Comparison of ENCODE assay signal across 8 cellular contexts in the genomic region with DNA sequence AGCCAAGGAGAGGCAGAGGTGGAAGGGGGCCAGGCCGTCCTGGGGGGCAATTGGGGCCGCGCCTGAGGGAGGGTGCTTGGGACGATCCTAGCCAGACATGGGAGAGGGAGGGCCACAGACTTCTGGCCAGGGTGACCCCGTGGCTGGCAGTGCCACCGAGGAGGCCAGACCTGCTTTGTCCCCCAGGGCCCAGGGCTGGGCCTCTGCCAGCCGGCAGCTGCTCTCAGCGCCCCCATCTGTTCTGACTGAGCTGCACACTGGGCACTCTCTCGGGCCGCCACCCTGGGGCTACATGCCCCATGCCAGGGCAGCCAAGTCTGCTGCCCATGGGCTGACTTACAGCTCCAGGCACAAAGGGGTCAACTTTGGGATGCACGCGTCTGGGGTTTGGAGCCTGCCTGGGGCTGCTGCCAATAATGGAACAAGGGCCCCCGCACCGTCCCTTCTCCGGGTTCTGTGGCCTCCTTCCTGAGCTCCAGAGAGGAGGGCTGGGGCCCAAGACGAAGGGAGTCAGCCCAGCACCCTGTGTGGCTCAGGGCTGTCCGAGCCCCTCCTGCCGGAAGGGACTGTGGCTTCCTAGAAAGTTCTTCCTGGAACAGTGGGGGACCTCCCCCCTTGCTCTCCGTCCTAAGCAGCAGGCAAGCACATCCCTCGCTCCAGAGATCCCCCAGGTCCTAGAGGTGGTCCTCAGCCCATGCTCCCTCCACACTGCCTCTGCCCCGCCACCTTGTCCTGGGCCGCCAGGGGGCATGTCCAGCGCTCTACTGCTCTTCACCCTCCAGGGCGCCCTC. TPM values are rescaled to one million over a fixed set of nuclear protein-coding genes. Genes with fewer than 3 reads are reported as not detected.
DNase-seq lines count a peak whose midpoint lies in the region; ATAC-seq and TF ChIP-seq lines count a peak whose summit lies in the region.

No MANE protein-coding gene starts in this region.

- H3K4me3 Mint-ChIP-seq in activated naive CD8-positive, alpha-beta T cell treated with anti-CD3 and anti-CD28 coated beads, Interleukin-2, amount 10 ng/mL, durations not matched to agents 7 days and 5 days = peak overlapping the region; percentile 55

- H3K4me3 ChIP-seq in HL-60 (replicated peaks; ENCODE audit: insufficient read depth, low read length) (peak overlapping the region; percentile 81), sigmoid colon (peak overlapping the region; percentile 26 to 70 (median 59))

- WGBS in sigmoid colon, 2 donors = 29 to 47% methylated on average over 24 of the region's 24 CpGs

- DNase-seq in AG08396 (ENCODE audit: low spot score) (peak; percentile 62), HL-60 (ENCODE audit: low read depth in 1 of 2, low spot score in 1 of 2) (no peak), iPS DF 4.7 (ENCODE audit: extremely low read depth, low spot score) (peak; percentile 38), sigmoid colon (no peak)
- DNase-seq in activated naive CD8-positive, alpha-beta T cell treated with anti-CD3 and anti-CD28 coated beads, Interleukin-2, amount 10 ng/mL, durations not matched to agents 7 days and 5 days = no peak
- no peak for DNase-seq in activated naive CD4-positive, alpha-beta T cell (lab: John Stamatoyannopoulos, UW)

- no peaks in the 10 kb centered on the region for H3K36me3 Mint-ChIP-seq in activated naive CD8-positive, alpha-beta T cell treated with anti-CD3 and anti-CD28 coated beads, Interleukin-2, amount 10 ng/mL, durations not matched to agents 7 days and 5 days

- no peaks in the 10 kb centered on the region for H3K9me3 Mint-ChIP-seq in activated naive CD8-positive, alpha-beta T cell treated with anti-CD3 and anti-CD28 coated beads, Interleukin-2, amount 10 ng/mL, durations not matched to agents 7 days and 5 days

- TF ChIP-seq EP300 in sigmoid colon (IDR thresholded peaks at IDR 0.05) = no peak

- H3K27ac ChIP-seq in HL-60 (replicated peaks) (no peak overlapping the region), sigmoid colon (peak overlapping the region in 2 of 4 donors; percentile 17 to 61)

- H3K4me1 ChIP-seq in sigmoid colon = peaks cover 0 to 44% (median 42%) of the 10 kb centered on the region in 4 donors

- intact Hi-C loops in sigmoid colon (cut with DNase I) = no loop called here

- TF ChIP-seq POLR2A in sigmoid colon (IDR thresholded peaks at IDR 0.05) = no peak

- H3K27me3 ChIP-seq in HL-60 (ENCODE audit: insufficient read depth, poor library complexity, severe bottlenecking) = peaks cover 29% of the 10 kb centered on the region
- H3K27me3 ChIP-seq in sigmoid colon = peaks cover 6 to 38% (median 7%) of the 10 kb centered on the region in 3 donors

- no peaks in the 10 kb centered on the region for H3K36me3 ChIP-seq in sigmoid colon

- H3K9me3 ChIP-seq in sigmoid colon = no peaks in the 10 kb centered on the region

- no peaks in the 10 kb centered on the region for H3K4me1 Mint-ChIP-seq in activated naive CD8-positive, alpha-beta T cell treated with anti-CD3 and anti-CD28 coated beads, Interleukin-2, amount 10 ng/mL, durations not matched to agents 7 days and 5 days

- peak; percentile 17 for TF ChIP-seq CTCF in HL-60 (IDR thresholded peaks at IDR 0.05; ENCODE audit: insufficient read depth, low read length)
- TF ChIP-seq CTCF in sigmoid colon (IDR thresholded peaks at IDR 0.05) = no peak

- no peak overlapping the region for H3K27ac Mint-ChIP-seq in activated naive CD8-positive, alpha-beta T cell treated with anti-CD3 and anti-CD28 coated beads, Interleukin-2, amount 10 ng/mL, durations not matched to agents 7 days and 5 days

- H3K27me3 Mint-ChIP-seq in activated naive CD8-positive, alpha-beta T cell treated with anti-CD3 and anti-CD28 coated beads, Interleukin-2, amount 10 ng/mL, durations not matched to agents 7 days and 5 days = no peaks in the 10 kb centered on the region

- ATAC-seq in activated naive CD8-positive, alpha-beta T cell treated with anti-CD3 and anti-CD28 coated beads, Interleukin-2, amount 10 ng/mL, durations not matched to agents 7 days and 5 days (ENCODE audit: low read depth) = no peak
- ATAC-seq in GM18909 (IDR thresholded peaks at IDR 0.05; ENCODE audit: poor library complexity, unreplicated experiment) = no peak
- ATAC-seq in HG03280 (IDR thresholded peaks at IDR 0.05; ENCODE audit: unreplicated experiment) = no peak

- POLR2A ChIA-PET in activated naive CD8-positive, alpha-beta T cell treated with anti-CD3 and anti-CD28 coated beads, Interleukin-2, amount 10 ng/mL, durations not matched to agents 7 days and 5 days (lab: Charles Lee) = interaction anchor here (1.5 kb wide), 1 partner anchor 28 kb away, joined by 3 read pairs; the partner anchor contains the start of gene SIVA1

RNA-seq across cellular contexts. Expression of gene ADSS1, which starts 1.1 kb away (rescaled TPM):
- total RNA-seq in activated naive CD8-positive, alpha-beta T cell treated with anti-CD3 and anti-CD28 coated beads, Interleukin-2, amount 10 ng/mL, durations not matched to agents 7 days and 5 days = 1 to 10 TPM; 2.4 to 2.8 TPM
- total RNA-seq in sigmoid colon = 10 to 100 TPM in 1 of 4 donors, 1 to 10 TPM in 3; 2.0 to 10.2 (median 7.3) TPM
- 1 to 10 TPM; 3.5 to 6.6 (median 4.1) TPM for polyA plus RNA-seq in sigmoid colon

RNA-seq across cellular contexts. Expression of gene SIVA1, which starts 27.8 kb away (rescaled TPM):
- 100 to 1,000 TPM; 110 to 126 TPM for total RNA-seq in activated naive CD8-positive, alpha-beta T cell treated with anti-CD3 and anti-CD28 coated beads, Interleukin-2, amount 10 ng/mL, durations not matched to agents 7 days and 5 days
- total RNA-seq in sigmoid colon = 100 to 1,000 TPM; 235 to 512 (median 367) TPM
- 100 to 1,000 TPM; 124 to 227 (median 200) TPM for polyA plus RNA-seq in sigmoid colon

RNA-seq across cellular contexts. Expression of gene INF2, which starts 35.8 kb away (rescaled TPM):
- total RNA-seq in activated naive CD8-positive, alpha-beta T cell treated with anti-CD3 and anti-CD28 coated beads, Interleukin-2, amount 10 ng/mL, durations not matched to agents 7 days and 5 days = 100 to 1,000 TPM; 107 to 110 TPM
- total RNA-seq in sigmoid colon = 10 to 100 TPM; 26.3 to 67.0 (median 30.3) TPM
- 100 to 1,000 TPM; 127 to 169 (median 130) TPM for polyA plus RNA-seq in sigmoid colon

Comparison
In these comparisons a context has a peak if more than half of its experiments do, and no peak if none do; other contexts are left out.
1. DNase-seq: peak in AG08396 (single experiment) and iPS DF 4.7 (single experiment); none in HL-60 (0 of 2), activated naive CD8-positive, alpha-beta T cell treated with anti-CD3 and anti-CD28 coated beads, Interleukin-2, amount 10 ng/mL, durations not matched to agents 7 days and 5 days (single experiment), sigmoid colon (single experiment) and activated naive CD4-positive, alpha-beta T cell (0 of 4).